15 cellular contexts compared by ENCODE assay signal in genomic region chr3:78258798-78259197, GRCh38.
A peak's percentile ranks its signal among the peaks of the same experiment; 100 is the strongest.
DNase-seq lines count a peak whose midpoint lies in the region; ATAC-seq and TF ChIP-seq lines count a peak whose summit lies in the region.
"Had no signal": no experiment of that assay in that cellular context is flagged by ENCODE, and none has a peak within 500 bp of the region (broad histone marks: within the 10 kb centered on the region; RNA-seq: fewer than 3 reads in every experiment).

No MANE protein-coding gene starts in this region.

- TF ChIP-seq CTCF in astrocyte of the spinal cord (IDR thresholded peaks at IDR 0.05; ENCODE audit: low read depth, low read length), result no peak

- no peak overlapping the region for H3K4me3 ChIP-seq in astrocyte of the spinal cord (ENCODE audit: low read depth, low read length)
- H3K4me3 ChIP-seq: tibial artery had no signal

- ATAC-seq in GM19452 (IDR thresholded peaks at IDR 0.05; ENCODE audit: unreplicated experiment) (no peak), HG02798 (IDR thresholded peaks at IDR 0.05; ENCODE audit: poor library complexity, unreplicated experiment) (no peak), GM21786 (IDR thresholded peaks at IDR 0.05; ENCODE audit: unreplicated experiment) (no peak)
- ATAC-seq: activated T-cell treated with anti-CD3 and anti-CD28 coated beads, Interleukin-2, amount 50 U/mL, for 4 hours had no signal

- DNase-seq in A172 (ENCODE audit: low spot score), result peak; percentile 8
- DNase-seq in HCEC 1CT, result peak; percentile 76
- peak; percentile 50 for DNase-seq in astrocyte of the spinal cord (ENCODE audit: low read depth, low spot score)
- DNase-seq in iris pigment epithelial cell (ENCODE audit: low read depth), result peak; percentile 89
- DNase-seq in SKM-1 (lab: John Stamatoyannopoulos, UW; ENCODE audit: unreplicated experiment), result no peak
- DNase-seq: activated CD4-positive, alpha-beta T cell treated with anti-CD3 and anti-CD28 coated beads for 48 hours; activated T-cell treated with anti-CD3 and anti-CD28 coated beads, Interleukin-2, amount 50 U/mL, for 4 hours; anterior cingulate cortex; effector CD8-positive, alpha-beta T cell; NCI-H2081 treated with DMSO at 0.1 percent for 48 hours; stimulated activated CD4-positive, alpha-beta T cell treated with anti-CD3 and anti-CD28 coated beads, Interleukin-15, amount 100 ng/mL, for 24 hours; tibial artery had no signal

- in situ Hi-C loops in astrocyte of the spinal cord (cut with HindIII; ENCODE audit: low sequenced_read_pairs), result no loop called here
